20 cellular contexts compared by ENCODE assay signal in the genomic region with DNA sequence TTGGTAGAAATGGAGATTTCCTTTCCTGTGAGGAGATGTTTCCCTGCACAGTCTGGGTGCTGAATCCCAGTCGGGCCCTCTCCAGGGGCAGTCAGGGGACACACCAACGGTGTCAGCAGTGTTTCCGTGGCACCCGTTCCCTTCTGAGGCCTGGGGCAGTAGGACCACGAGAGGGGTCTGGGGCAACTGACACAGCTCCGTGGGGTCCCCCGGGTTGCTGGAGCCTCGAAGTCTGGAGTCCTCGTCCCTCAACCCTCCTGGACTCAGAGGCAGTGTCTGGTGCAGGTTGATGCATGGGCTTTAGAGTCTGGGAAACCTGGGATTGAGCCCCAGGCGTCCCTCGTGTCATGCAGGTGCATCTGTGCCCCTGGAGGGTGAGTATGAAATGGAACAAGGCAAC.
DNase-seq lines count a peak whose midpoint lies in the region; ATAC-seq and TF ChIP-seq lines count a peak whose summit lies in the region.
"Had no signal": no experiment of that assay in that cellular context is flagged by ENCODE, and none has a peak within 500 bp of the region (broad histone marks: within the 10 kb centered on the region; RNA-seq: fewer than 3 reads in every experiment).

No MANE protein-coding gene starts in this region.

- H3K9me3 ChIP-seq in right cardiac atrium (ENCODE audit: control insufficient read depth, low read length) = no peaks in the 10 kb centered on the region
- no peaks in the 10 kb centered on the region for H3K9me3 ChIP-seq in sigmoid colon
- H3K9me3 ChIP-seq: BE2C, SJCRH30 had no signal

- peak; percentile 47 for DNase-seq in cardiac septum (ENCODE audit: low spot score)
- DNase-seq in right cardiac atrium = no peak
- DNase-seq in mesenteric fat pad (ENCODE audit: low spot score) = peak; percentile 41
- peak; percentile 42 for DNase-seq in sigmoid colon
- DNase-seq in ureter (ENCODE audit: low spot score) = peak; percentile 19
- DNase-seq in NCI-H146 (lab: John Stamatoyannopoulos, UW) = no peak
- DNase-seq: BE2C; CD4-positive, CD25-positive, alpha-beta regulatory T cell; DMS79; IMR-90; NCI-H1105; NCI-H2029 treated with DMSO at 0.1 percent for 48 hours; NCI-H226; NCI-H510A treated with DMSO at 0.1 percent for 48 hours; NCI-H748 treated with DMSO at 0.1 percent for 48 hours; NK-92 treated with Interleukin-12 subunit alpha and Interleukin-12 subunit beta, amount 100 ng/mL, for 24 hours; SJCRH30 had no signal

- TF ChIP-seq CTCF in sigmoid colon (IDR thresholded peaks at IDR 0.05) = no peak

- ATAC-seq in right cardiac atrium (no peak), GM19035 (IDR thresholded peaks at IDR 0.05; ENCODE audit: unreplicated experiment) (no peak), HG02678 (IDR thresholded peaks at IDR 0.05; ENCODE audit: unreplicated experiment) (no peak)

- H3K27me3 ChIP-seq in right cardiac atrium (ENCODE audit: control insufficient read depth, insufficient read depth) = no peaks in the 10 kb centered on the region
- peaks cover 0 to 13% (median 0%) of the 10 kb centered on the region in 3 donors for H3K27me3 ChIP-seq in sigmoid colon
- H3K27me3 ChIP-seq: BE2C, SJCRH30 had no signal

- intact Hi-C loops in cardiac septum (cut with DNase I) = no loop called here
- intact Hi-C loops in right cardiac atrium (cut with DNase I) = no loop called here
- intact Hi-C loops in sigmoid colon (cut with DNase I) = no loop called here

- H3K36me3 ChIP-seq in sigmoid colon = no peaks in the 10 kb centered on the region
- H3K36me3 ChIP-seq: BE2C, SJCRH30 had no signal

- no peaks in the 10 kb centered on the region for H3K4me1 ChIP-seq in right cardiac atrium (ENCODE audit: control insufficient read depth, insufficient read depth, low read length)
- no peaks in the 10 kb centered on the region for H3K4me1 ChIP-seq in sigmoid colon
- H3K4me1 ChIP-seq: BE2C, SJCRH30 had no signal

- no peak overlapping the region for H3K4me3 ChIP-seq in right cardiac atrium (ENCODE audit: low read length)
- H3K4me3 ChIP-seq in sigmoid colon = no peak overlapping the region
- H3K4me3 ChIP-seq: SJCRH30 had no signal

- no peak for TF ChIP-seq POLR2A in sigmoid colon (IDR thresholded peaks at IDR 0.05)

- 82% methylated on average over 11 of the region's 11 CpGs for WGBS in right cardiac atrium
- WGBS in sigmoid colon, 2 donors = 79 to 81% methylated on average over 11 of the region's 11 CpGs

- no peak for TF ChIP-seq EP300 in sigmoid colon (IDR thresholded peaks at IDR 0.05)

- no peak overlapping the region for H3K27ac ChIP-seq in right cardiac atrium (ENCODE audit: low read length)
- no peak overlapping the region for H3K27ac ChIP-seq in sigmoid colon
- H3K27ac ChIP-seq: KMS-11, SJCRH30 had no signal

Comparison
In these comparisons a context has a peak if more than half of its experiments do, and no peak if none do; other contexts are left out.
1. DNase-seq: peak in cardiac septum (single experiment), mesenteric fat pad (single experiment), sigmoid colon (single experiment) and ureter (single experiment); none in right cardiac atrium (0 of 3) and NCI-H146 (single experiment).